In the genomic region with DNA sequence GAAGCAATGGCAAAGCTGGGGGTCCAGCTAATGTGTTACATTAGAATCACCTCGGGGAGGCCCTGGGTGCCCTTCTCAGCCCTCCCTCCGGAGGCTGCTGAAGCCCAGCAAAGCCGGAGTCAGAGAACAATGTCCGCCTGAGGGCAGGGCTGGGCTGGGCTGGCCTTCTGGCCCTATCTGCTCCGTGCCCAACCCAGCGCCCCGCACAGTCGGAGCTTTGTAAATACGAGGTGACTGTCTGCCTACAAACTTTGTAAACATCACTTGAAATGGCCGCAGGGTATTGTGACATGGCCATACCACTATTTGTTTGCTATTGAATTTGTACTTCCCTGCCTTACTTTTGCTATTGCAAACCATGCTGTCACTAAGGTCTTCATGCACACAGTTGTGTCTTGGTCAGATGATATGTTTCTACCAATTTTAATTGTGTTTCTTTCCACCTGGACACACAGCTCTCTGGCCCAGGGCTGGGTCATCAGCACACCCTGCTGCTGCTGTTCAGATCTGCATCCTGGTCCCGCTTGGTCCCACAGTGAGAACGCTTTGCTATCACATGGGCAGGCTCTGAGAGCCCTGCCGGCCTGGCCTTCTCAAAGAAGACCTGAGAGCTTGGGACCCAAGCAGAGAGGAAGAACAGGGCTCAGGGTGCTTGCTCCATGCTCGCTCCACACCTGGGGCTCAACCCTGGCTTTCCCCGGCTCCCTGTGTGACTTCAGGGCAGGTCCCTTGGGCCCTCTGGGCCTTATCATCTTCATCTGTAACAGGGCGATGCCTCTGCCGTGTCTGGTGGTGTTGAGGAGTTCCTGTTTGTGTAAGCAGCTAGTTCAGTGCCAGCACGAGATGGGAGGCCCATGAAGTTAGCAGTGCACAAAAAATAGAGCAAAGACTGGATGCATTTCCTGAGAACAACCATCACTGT, we compare ENCODE assay signal across 1 cellular context.
TF ChIP-seq lines count a peak whose summit lies in the region.

No MANE protein-coding gene starts in this region.

TF ChIP-seq in HepG2, 621 proteins besides CTCF, POLR2A, EP300 and RAD21 (continued from another document and continues in another):
- TF ChIP-seq, protein P1, sequence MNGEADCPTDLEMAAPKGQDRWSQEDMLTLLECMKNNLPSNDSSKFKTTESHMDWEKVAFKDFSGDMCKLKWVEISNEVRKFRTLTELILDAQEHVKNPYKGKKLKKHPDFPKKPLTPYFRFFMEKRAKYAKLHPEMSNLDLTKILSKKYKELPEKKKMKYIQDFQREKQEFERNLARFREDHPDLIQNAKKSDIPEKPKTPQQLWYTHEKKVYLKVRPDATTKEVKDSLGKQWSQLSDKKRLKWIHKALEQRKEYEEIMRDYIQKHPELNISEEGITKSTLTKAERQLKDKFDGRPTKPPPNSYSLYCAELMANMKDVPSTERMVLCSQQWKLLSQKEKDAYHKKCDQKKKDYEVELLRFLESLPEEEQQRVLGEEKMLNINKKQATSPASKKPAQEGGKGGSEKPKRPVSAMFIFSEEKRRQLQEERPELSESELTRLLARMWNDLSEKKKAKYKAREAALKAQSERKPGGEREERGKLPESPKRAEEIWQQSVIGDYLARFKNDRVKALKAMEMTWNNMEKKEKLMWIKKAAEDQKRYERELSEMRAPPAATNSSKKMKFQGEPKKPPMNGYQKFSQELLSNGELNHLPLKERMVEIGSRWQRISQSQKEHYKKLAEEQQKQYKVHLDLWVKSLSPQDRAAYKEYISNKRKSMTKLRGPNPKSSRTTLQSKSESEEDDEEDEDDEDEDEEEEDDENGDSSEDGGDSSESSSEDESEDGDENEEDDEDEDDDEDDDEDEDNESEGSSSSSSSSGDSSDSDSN (CRISPR knock-in tag; IDR thresholded peaks at IDR 0.05) = peak; percentile 85
- TF ChIP-seq, protein P2, sequence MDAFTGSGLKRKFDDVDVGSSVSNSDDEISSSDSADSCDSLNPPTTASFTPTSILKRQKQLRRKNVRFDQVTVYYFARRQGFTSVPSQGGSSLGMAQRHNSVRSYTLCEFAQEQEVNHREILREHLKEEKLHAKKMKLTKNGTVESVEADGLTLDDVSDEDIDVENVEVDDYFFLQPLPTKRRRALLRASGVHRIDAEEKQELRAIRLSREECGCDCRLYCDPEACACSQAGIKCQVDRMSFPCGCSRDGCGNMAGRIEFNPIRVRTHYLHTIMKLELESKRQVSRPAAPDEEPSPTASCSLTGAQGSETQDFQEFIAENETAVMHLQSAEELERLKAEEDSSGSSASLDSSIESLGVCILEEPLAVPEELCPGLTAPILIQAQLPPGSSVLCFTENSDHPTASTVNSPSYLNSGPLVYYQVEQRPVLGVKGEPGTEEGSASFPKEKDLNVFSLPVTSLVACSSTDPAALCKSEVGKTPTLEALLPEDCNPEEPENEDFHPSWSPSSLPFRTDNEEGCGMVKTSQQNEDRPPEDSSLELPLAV (CRISPR knock-in tag; conservative IDR thresholded peaks at IDR 0.05; ENCODE audit: low read depth) = no peak
- TF ChIP-seq, protein P3, sequence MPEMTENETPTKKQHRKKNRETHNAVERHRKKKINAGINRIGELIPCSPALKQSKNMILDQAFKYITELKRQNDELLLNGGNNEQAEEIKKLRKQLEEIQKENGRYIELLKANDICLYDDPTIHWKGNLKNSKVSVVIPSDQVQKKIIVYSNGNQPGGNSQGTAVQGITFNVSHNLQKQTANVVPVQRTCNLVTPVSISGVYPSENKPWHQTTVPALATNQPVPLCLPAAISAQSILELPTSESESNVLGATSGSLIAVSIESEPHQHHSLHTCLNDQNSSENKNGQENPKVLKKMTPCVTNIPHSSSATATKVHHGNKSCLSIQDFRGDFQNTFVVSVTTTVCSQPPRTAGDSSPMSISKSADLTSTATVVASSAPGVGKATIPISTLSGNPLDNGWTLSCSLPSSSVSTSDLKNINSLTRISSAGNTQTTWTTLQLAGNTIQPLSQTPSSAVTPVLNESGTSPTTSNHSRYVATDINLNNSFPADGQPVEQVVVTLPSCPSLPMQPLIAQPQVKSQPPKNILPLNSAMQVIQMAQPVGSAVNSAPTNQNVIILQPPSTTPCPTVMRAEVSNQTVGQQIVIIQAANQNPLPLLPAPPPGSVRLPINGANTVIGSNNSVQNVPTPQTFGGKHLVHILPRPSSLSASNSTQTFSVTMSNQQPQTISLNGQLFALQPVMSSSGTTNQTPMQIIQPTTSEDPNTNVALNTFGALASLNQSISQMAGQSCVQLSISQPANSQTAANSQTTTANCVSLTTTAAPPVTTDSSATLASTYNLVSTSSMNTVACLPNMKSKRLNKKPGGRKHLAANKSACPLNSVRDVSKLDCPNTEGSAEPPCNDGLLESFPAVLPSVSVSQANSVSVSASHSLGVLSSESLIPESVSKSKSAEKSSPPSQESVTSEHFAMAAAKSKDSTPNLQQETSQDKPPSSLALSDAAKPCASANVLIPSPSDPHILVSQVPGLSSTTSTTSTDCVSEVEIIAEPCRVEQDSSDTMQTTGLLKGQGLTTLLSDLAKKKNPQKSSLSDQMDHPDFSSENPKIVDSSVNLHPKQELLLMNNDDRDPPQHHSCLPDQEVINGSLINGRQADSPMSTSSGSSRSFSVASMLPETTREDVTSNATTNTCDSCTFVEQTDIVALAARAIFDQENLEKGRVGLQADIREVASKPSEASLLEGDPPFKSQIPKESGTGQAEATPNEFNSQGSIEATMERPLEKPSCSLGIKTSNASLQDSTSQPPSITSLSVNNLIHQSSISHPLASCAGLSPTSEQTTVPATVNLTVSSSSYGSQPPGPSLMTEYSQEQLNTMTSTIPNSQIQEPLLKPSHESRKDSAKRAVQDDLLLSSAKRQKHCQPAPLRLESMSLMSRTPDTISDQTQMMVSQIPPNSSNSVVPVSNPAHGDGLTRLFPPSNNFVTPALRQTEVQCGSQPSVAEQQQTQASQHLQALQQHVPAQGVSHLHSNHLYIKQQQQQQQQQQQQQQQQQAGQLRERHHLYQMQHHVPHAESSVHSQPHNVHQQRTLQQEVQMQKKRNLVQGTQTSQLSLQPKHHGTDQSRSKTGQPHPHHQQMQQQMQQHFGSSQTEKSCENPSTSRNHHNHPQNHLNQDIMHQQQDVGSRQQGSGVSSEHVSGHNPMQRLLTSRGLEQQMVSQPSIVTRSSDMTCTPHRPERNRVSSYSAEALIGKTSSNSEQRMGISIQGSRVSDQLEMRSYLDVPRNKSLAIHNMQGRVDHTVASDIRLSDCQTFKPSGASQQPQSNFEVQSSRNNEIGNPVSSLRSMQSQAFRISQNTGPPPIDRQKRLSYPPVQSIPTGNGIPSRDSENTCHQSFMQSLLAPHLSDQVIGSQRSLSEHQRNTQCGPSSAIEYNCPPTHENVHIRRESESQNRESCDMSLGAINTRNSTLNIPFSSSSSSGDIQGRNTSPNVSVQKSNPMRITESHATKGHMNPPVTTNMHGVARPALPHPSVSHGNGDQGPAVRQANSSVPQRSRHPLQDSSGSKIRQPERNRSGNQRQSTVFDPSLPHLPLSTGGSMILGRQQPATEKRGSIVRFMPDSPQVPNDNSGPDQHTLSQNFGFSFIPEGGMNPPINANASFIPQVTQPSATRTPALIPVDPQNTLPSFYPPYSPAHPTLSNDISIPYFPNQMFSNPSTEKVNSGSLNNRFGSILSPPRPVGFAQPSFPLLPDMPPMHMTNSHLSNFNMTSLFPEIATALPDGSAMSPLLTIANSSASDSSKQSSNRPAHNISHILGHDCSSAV (CRISPR knock-in tag; IDR thresholded peaks at IDR 0.05; ENCODE audit: borderline replicate concordance) = no peak
- TF ChIP-seq, protein P4, sequence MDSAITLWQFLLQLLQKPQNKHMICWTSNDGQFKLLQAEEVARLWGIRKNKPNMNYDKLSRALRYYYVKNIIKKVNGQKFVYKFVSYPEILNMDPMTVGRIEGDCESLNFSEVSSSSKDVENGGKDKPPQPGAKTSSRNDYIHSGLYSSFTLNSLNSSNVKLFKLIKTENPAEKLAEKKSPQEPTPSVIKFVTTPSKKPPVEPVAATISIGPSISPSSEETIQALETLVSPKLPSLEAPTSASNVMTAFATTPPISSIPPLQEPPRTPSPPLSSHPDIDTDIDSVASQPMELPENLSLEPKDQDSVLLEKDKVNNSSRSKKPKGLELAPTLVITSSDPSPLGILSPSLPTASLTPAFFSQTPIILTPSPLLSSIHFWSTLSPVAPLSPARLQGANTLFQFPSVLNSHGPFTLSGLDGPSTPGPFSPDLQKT (CRISPR knock-in tag; IDR thresholded peaks at IDR 0.05; ENCODE audit: borderline replicate concordance) = no peak
- TF ChIP-seq HNRNPL (IDR thresholded peaks at IDR 0.05; ENCODE audit: low read depth, low read length) = peak; percentile 95
- TF ChIP-seq SRSF9 (IDR thresholded peaks at IDR 0.05; ENCODE audit: borderline replicate concordance, insufficient read depth, low read depth, low read length, poor library complexity, severe bottlenecking) = no peak
- TF ChIP-seq ZSCAN12 (CRISPR knock-in tag; IDR thresholded peaks at IDR 0.05) = peak; percentile 56; the same call in 1 of the 2 replicates
- peak; percentile 64 for TF ChIP-seq POLR2AphosphoS5 (IDR thresholded peaks at IDR 0.05; ENCODE audit: low read depth, low read length)
- TF ChIP-seq TCF12 (IDR thresholded peaks at IDR 0.05) = no peak
- peak; percentile 93 for TF ChIP-seq TCF12 (CRISPR knock-in tag; IDR thresholded peaks at IDR 0.05)
- peak; percentile 57 for TF ChIP-seq ELF1 (CRISPR knock-in tag; IDR thresholded peaks at IDR 0.05)
- TF ChIP-seq, protein P5, sequence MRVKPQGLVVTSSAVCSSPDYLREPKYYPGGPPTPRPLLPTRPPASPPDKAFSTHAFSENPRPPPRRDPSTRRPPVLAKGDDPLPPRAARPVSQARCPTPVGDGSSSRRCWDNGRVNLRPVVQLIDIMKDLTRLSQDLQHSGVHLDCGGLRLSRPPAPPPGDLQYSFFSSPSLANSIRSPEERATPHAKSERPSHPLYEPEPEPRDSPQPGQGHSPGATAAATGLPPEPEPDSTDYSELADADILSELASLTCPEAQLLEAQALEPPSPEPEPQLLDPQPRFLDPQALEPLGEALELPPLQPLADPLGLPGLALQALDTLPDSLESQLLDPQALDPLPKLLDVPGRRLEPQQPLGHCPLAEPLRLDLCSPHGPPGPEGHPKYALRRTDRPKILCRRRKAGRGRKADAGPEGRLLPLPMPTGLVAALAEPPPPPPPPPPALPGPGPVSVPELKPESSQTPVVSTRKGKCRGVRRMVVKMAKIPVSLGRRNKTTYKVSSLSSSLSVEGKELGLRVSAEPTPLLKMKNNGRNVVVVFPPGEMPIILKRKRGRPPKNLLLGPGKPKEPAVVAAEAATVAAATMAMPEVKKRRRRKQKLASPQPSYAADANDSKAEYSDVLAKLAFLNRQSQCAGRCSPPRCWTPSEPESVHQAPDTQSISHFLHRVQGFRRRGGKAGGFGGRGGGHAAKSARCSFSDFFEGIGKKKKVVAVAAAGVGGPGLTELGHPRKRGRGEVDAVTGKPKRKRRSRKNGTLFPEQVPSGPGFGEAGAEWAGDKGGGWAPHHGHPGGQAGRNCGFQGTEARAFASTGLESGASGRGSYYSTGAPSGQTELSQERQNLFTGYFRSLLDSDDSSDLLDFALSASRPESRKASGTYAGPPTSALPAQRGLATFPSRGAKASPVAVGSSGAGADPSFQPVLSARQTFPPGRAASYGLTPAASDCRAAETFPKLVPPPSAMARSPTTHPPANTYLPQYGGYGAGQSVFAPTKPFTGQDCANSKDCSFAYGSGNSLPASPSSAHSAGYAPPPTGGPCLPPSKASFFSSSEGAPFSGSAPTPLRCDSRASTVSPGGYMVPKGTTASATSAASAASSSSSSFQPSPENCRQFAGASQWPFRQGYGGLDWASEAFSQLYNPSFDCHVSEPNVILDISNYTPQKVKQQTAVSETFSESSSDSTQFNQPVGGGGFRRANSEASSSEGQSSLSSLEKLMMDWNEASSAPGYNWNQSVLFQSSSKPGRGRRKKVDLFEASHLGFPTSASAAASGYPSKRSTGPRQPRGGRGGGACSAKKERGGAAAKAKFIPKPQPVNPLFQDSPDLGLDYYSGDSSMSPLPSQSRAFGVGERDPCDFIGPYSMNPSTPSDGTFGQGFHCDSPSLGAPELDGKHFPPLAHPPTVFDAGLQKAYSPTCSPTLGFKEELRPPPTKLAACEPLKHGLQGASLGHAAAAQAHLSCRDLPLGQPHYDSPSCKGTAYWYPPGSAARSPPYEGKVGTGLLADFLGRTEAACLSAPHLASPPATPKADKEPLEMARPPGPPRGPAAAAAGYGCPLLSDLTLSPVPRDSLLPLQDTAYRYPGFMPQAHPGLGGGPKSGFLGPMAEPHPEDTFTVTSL (CRISPR knock-in tag; IDR thresholded peaks at IDR 0.05; ENCODE audit: borderline replicate concordance) = peak; percentile 83; the same call in 1 of the 2 replicates
- no peak for TF ChIP-seq PRMT3 (CRISPR knock-in tag; IDR thresholded peaks at IDR 0.05; ENCODE audit: borderline replicate concordance, low read depth)
- TF ChIP-seq, protein P6, sequence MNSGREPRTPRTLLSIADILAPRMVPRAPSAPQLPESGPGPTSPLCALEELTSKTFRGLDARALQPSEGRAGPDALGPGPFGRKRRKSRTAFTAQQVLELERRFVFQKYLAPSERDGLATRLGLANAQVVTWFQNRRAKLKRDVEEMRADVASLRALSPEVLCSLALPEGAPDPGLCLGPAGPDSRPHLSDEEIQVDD (CRISPR knock-in tag; IDR thresholded peaks at IDR 0.05; ENCODE audit: borderline replicate concordance) = no peak
- TF ChIP-seq NR2F6 (IDR thresholded peaks at IDR 0.05) = peak; percentile 87
- TF ChIP-seq NR2F6 (CRISPR knock-in tag; IDR thresholded peaks at IDR 0.05) = peak; percentile 90
- TF ChIP-seq, protein P7, sequence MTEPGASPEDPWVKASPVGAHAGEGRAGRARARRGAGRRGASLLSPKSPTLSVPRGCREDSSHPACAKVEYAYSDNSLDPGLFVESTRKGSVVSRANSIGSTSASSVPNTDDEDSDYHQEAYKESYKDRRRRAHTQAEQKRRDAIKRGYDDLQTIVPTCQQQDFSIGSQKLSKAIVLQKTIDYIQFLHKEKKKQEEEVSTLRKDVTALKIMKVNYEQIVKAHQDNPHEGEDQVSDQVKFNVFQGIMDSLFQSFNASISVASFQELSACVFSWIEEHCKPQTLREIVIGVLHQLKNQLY (CRISPR knock-in tag; IDR thresholded peaks at IDR 0.05) = peak; percentile 85
- TF ChIP-seq ZNF563 (CRISPR knock-in tag; IDR thresholded peaks at IDR 0.05) = peak; percentile 60; the same call in 1 of the 2 replicates
- no peak for TF ChIP-seq ZNF20 (CRISPR knock-in tag; IDR thresholded peaks at IDR 0.05)
- peak; percentile 55; the same call in 1 of the 2 replicates for TF ChIP-seq ATF7-NPFF (CRISPR knock-in tag; IDR thresholded peaks at IDR 0.05; ENCODE audit: low read depth)
- TF ChIP-seq TBX2 (CRISPR knock-in tag; IDR thresholded peaks at IDR 0.05; ENCODE audit: borderline replicate concordance) = peak; percentile 98
- peak; percentile 87; the same call in 1 of the 2 replicates for TF ChIP-seq DPF2 (CRISPR knock-in tag; IDR thresholded peaks at IDR 0.05; ENCODE audit: borderline replicate concordance, low read depth)
- TF ChIP-seq, protein P8, sequence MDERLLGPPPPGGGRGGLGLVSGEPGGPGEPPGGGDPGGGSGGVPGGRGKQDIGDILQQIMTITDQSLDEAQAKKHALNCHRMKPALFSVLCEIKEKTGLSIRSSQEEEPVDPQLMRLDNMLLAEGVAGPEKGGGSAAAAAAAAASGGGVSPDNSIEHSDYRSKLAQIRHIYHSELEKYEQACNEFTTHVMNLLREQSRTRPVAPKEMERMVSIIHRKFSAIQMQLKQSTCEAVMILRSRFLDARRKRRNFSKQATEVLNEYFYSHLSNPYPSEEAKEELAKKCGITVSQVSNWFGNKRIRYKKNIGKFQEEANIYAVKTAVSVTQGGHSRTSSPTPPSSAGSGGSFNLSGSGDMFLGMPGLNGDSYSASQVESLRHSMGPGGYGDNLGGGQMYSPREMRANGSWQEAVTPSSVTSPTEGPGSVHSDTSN (CRISPR knock-in tag; IDR thresholded peaks at IDR 0.05) = no peak
- TF ChIP-seq ZBTB20 (CRISPR knock-in tag; IDR thresholded peaks at IDR 0.05; ENCODE audit: borderline replicate concordance, low read depth) = peak; percentile 84
